Comparison of ENCODE assay signal across 17 cellular contexts in the genomic region with DNA sequence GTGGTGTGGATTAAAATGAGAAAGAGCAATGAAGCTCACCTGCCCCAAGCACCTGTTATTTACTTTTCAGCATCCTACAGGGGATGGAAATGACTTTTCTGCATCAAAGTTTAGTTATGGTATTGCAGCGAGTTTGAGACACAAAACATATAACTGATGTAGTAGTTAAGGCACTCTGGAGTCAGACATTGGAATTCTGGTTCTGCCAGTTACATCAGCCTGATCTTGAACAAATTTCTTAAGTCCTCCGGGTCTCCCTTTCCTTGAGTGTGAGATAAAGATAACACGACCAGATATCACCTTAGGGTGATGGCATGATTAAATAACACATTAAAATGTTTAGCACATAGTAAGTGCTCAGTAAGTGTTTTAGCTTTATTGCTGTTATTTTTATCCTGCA.
DNase-seq lines count a peak whose midpoint lies in the region; ATAC-seq lines count a peak whose summit lies in the region.
"Had no signal": no experiment of that assay in that cellular context is flagged by ENCODE, and none has a peak within 500 bp of the region (broad histone marks: within the 10 kb centered on the region; RNA-seq: fewer than 3 reads in every experiment).

No MANE protein-coding gene starts in this region.

- no peaks in the 10 kb centered on the region for H3K27me3 ChIP-seq in trophoblast cell (ENCODE audit: insufficient read depth, low read length)
- H3K27me3 ChIP-seq: BLaER1 treated with 17β-estradiol and CSF1 and Interleukin-3, amounts not matched to agents 10 nM and 100 nM had no signal

- no peak overlapping the region for H3K27ac Mint-ChIP-seq in stimulated activated naive B cell treated with anti-CD40 and anti-IgM and Interleukin-4, amounts not matched to agents 10 μg/mL and 1 μg/mL and 100 μg/mL, for 72 hours
- H3K27ac Mint-ChIP-seq: B cell; CD4-positive, alpha-beta T cell; CD8-positive, alpha-beta T cell had no signal

- H2AFZ ChIP-seq in trophoblast cell (ENCODE audit: insufficient read depth, low read length, poor library complexity), result no peak overlapping the region

- no peak overlapping the region for H2BK12ac ChIP-seq in trophoblast cell (ENCODE audit: low read length)

- H3K36me3 Mint-ChIP-seq in stimulated activated naive B cell treated with anti-CD40 and anti-IgM and Interleukin-4, amounts not matched to agents 10 μg/mL and 1 μg/mL and 100 μg/mL, for 72 hours, result no peaks in the 10 kb centered on the region

- WGBS in trophoblast cell (ENCODE audit: extremely low coverage, insufficient coverage, insufficient read length), result no CpG with 5 or more reads among the region's 3 CpGs

- H2BK5ac ChIP-seq in trophoblast cell (ENCODE audit: low read depth, low read length, poor library complexity), result no peak overlapping the region

- peaks cover 0 to under 1% of the 10 kb centered on the region in 2 donors for H3K4me1 Mint-ChIP-seq in stimulated activated naive B cell treated with anti-CD40 and anti-IgM and Interleukin-4, amounts not matched to agents 10 μg/mL and 1 μg/mL and 100 μg/mL, for 72 hours
- H3K4me1 Mint-ChIP-seq: B cell had no signal

- H3K9ac ChIP-seq in trophoblast cell (ENCODE audit: low read length), result no peak overlapping the region
- H3K9ac ChIP-seq: BLaER1 treated with 17β-estradiol and CSF1 and Interleukin-3, amounts not matched to agents 10 nM and 100 nM had no signal

- H3K23ac ChIP-seq in trophoblast cell (ENCODE audit: low read length), result no peak overlapping the region

- no peak overlapping the region for H3K4me2 ChIP-seq in trophoblast cell (ENCODE audit: low read length)
- H3K4me2 ChIP-seq: A549; BLaER1 treated with 17β-estradiol and CSF1 and Interleukin-3, amounts not matched to agents 10 nM and 100 nM had no signal

- no peak overlapping the region for H2AK5ac ChIP-seq in trophoblast cell (ENCODE audit: low read length)

- H3K14ac ChIP-seq in trophoblast cell (ENCODE audit: low read length), result no peak overlapping the region

- no peak overlapping the region for H3K27ac ChIP-seq in trophoblast cell (ENCODE audit: low read depth, low read length)
- H3K27ac ChIP-seq: 22Rv1; A549; BLaER1 treated with 17β-estradiol and CSF1 and Interleukin-3, amounts not matched to agents 10 nM and 100 nM; C4-2B had no signal

- H3K9me3 Mint-ChIP-seq in stimulated activated naive B cell treated with anti-CD40 and anti-IgM and Interleukin-4, amounts not matched to agents 10 μg/mL and 1 μg/mL and 100 μg/mL, for 72 hours, result no peaks in the 10 kb centered on the region
- H3K9me3 Mint-ChIP-seq: CD4-positive, alpha-beta T cell; CD8-positive, alpha-beta T cell had no signal

- H2BK120ac ChIP-seq in trophoblast cell (ENCODE audit: insufficient read depth, low read length, poor library complexity), result no peak overlapping the region

- DNase-seq in NCI-H2171 treated with DMSO at 0.1 percent for 48 hours (lab: John Stamatoyannopoulos, UW), result peak; percentile 24
- no peak for DNase-seq in NCI-H2171 (lab: John Stamatoyannopoulos, UW)
- DNase-seq in trophoblast cell, result peak; percentile 57 to 76
- no peak for DNase-seq in stimulated activated naive B cell treated with anti-CD40 and anti-IgM and Interleukin-4, amounts not matched to agents 10 μg/mL and 1 μg/mL and 100 μg/mL, for 72 hours
- DNase-seq in NCI-H128 (lab: John Stamatoyannopoulos, UW; ENCODE audit: unreplicated experiment), result no peak
- DNase-seq: AML-193; Caco-2; Calu3; CD4-positive, alpha-beta T cell; CD8-positive, alpha-beta T cell; DMS79 treated with DMSO at 0.1 percent for 48 hours; GF-D8 had no signal

- H4K8ac ChIP-seq in trophoblast cell (ENCODE audit: low read depth, low read length), result no peak overlapping the region

- no peaks in the 10 kb centered on the region for H3K9me3 ChIP-seq in trophoblast cell (ENCODE audit: insufficient read depth, low read depth, low read length)
- H3K9me3 ChIP-seq: A549; BLaER1 treated with 17β-estradiol and CSF1 and Interleukin-3, amounts not matched to agents 10 nM and 100 nM; Caco-2 had no signal

- no peak overlapping the region for H3K4ac ChIP-seq in trophoblast cell (ENCODE audit: low read depth, low read length)

- no peak overlapping the region for H3K4me3 Mint-ChIP-seq in stimulated activated naive B cell treated with anti-CD40 and anti-IgM and Interleukin-4, amounts not matched to agents 10 μg/mL and 1 μg/mL and 100 μg/mL, for 72 hours
- H3K4me3 Mint-ChIP-seq: B cell; CD4-positive, alpha-beta T cell; CD8-positive, alpha-beta T cell had no signal

- H4K12ac ChIP-seq in trophoblast cell (ENCODE audit: low read depth, low read length), result no peak overlapping the region

- peaks cover 0 to 3% of the 10 kb centered on the region in 2 experiments for H3K36me3 ChIP-seq in trophoblast cell (ENCODE audit: control insufficient read depth in 1 of 2, insufficient read depth in 2 of 2, low read length in 2 of 2)

- no peak overlapping the region for H3K18ac ChIP-seq in trophoblast cell (ENCODE audit: low read length)

- no peak for ATAC-seq in stimulated activated naive B cell treated with anti-CD40 and anti-IgM and Interleukin-4, amounts not matched to agents 10 μg/mL and 1 μg/mL and 100 μg/mL, for 72 hours (replicated peaks)
- ATAC-seq: A549; CD8-positive, alpha-beta T cell had no signal

- H3K4me1 ChIP-seq in trophoblast cell (ENCODE audit: control insufficient read depth in 1 of 2, insufficient read depth in 2 of 2, low read length in 2 of 2), result peaks cover 16 to 18% of the 10 kb centered on the region in 2 experiments

- peaks cover 0 to 4% of the 10 kb centered on the region in 2 donors for H3K27me3 Mint-ChIP-seq in stimulated activated naive B cell treated with anti-CD40 and anti-IgM and Interleukin-4, amounts not matched to agents 10 μg/mL and 1 μg/mL and 100 μg/mL, for 72 hours
- H3K27me3 Mint-ChIP-seq: B cell; CD4-positive, alpha-beta T cell had no signal

- H3K79me1 ChIP-seq in trophoblast cell (ENCODE audit: low read length), result peaks cover 2% of the 10 kb centered on the region

- no peaks in the 10 kb centered on the region for H3K79me2 ChIP-seq in trophoblast cell (ENCODE audit: control insufficient read depth, insufficient read depth, low read length, poor library complexity)

- no peak overlapping the region for H4K91ac ChIP-seq in trophoblast cell (ENCODE audit: low read depth, low read length)

- no peak overlapping the region for H3K4me3 ChIP-seq in trophoblast cell (ENCODE audit: low read depth, low read length)
- H3K4me3 ChIP-seq: A549; BLaER1 treated with 17β-estradiol and CSF1 and Interleukin-3, amounts not matched to agents 10 nM and 100 nM had no signal

Comparison
In these comparisons a context has a peak if more than half of its experiments do, and no peak if none do; other contexts are left out.
1. DNase-seq: peak in NCI-H2171 treated with DMSO at 0.1 percent for 48 hours (single experiment) and trophoblast cell (2 of 2); none in NCI-H2171 (single experiment), stimulated activated naive B cell treated with anti-CD40 and anti-IgM and Interleukin-4, amounts not matched to agents 10 μg/mL and 1 μg/mL and 100 μg/mL, for 72 hours (single experiment) and NCI-H128 (single experiment).